8 cellular contexts compared by ENCODE assay signal in genomic region chr19:5977222-5977784, GRCh38. TPM values are rescaled to one million over a fixed set of nuclear protein-coding genes. Genes with fewer than 3 reads are reported as not detected.
DNase-seq lines count a peak whose midpoint lies in the region; ATAC-seq, FAIRE-seq and TF ChIP-seq lines count a peak whose summit lies in the region.

No MANE protein-coding gene starts in this region.

- no peak for TF ChIP-seq POLR2A in A549 (IDR thresholded peaks at IDR 0.05; ENCODE audit: low read length)

- H3K27ac Mint-ChIP-seq in activated CD8-positive, alpha-beta T cell treated with anti-CD3 and anti-CD28 coated beads for 36 hours, result peak overlapping the region; percentile 91
- H3K27ac Mint-ChIP-seq in stimulated activated naive CD8-positive, alpha-beta T cell treated with anti-CD3 and anti-CD28 coated beads, Interleukin-15, amount 100 ng/mL, for 72 hours, result peak overlapping the region; percentile 98

- peak overlapping the region; percentile 95 for H3K4me3 Mint-ChIP-seq in activated CD8-positive, alpha-beta T cell treated with anti-CD3 and anti-CD28 coated beads for 36 hours
- H3K4me3 Mint-ChIP-seq in stimulated activated naive CD8-positive, alpha-beta T cell treated with anti-CD3 and anti-CD28 coated beads, Interleukin-15, amount 100 ng/mL, for 72 hours, result peak overlapping the region; percentile 100

- peaks cover 54% of the 10 kb centered on the region for H3K36me3 Mint-ChIP-seq in activated CD8-positive, alpha-beta T cell treated with anti-CD3 and anti-CD28 coated beads for 36 hours (ENCODE audit: low read depth)

- peaks cover 55% of the 10 kb centered on the region for H3K4me1 Mint-ChIP-seq in activated CD8-positive, alpha-beta T cell treated with anti-CD3 and anti-CD28 coated beads for 36 hours (ENCODE audit: low read depth)
- H3K4me1 Mint-ChIP-seq in stimulated activated naive CD8-positive, alpha-beta T cell treated with anti-CD3 and anti-CD28 coated beads, Interleukin-15, amount 100 ng/mL, for 72 hours, result peaks cover 77% of the 10 kb centered on the region

- H3K4me2 ChIP-seq in A549, result peak overlapping the region; percentile 98

- no peaks in the 10 kb centered on the region for H3K9me3 Mint-ChIP-seq in activated CD8-positive, alpha-beta T cell treated with anti-CD3 and anti-CD28 coated beads for 36 hours
- H3K9me3 Mint-ChIP-seq in stimulated activated naive CD8-positive, alpha-beta T cell treated with anti-CD3 and anti-CD28 coated beads, Interleukin-15, amount 100 ng/mL, for 72 hours, result no peaks in the 10 kb centered on the region

- 6% methylated on average over 18 of the region's 43 CpGs for WGBS in A549 (ENCODE audit: missing lambda C conversion rate)

- no peaks in the 10 kb centered on the region for H3K27me3 ChIP-seq in H7 (ENCODE audit: control insufficient read depth, insufficient read depth, low read length)

- H3K4me3 ChIP-seq in A549, result peak overlapping the region; percentile 79
- peak overlapping the region; percentile 95 for H3K4me3 ChIP-seq in H7 (ENCODE audit: insufficient read depth, low read depth, low read length)
- peak overlapping the region; percentile 83 for H3K4me3 ChIP-seq in iPS-11a (ENCODE audit: low read depth, low read length)

- H3K27me3 Mint-ChIP-seq in activated CD8-positive, alpha-beta T cell treated with anti-CD3 and anti-CD28 coated beads for 36 hours, result no peaks in the 10 kb centered on the region
- no peaks in the 10 kb centered on the region for H3K27me3 Mint-ChIP-seq in stimulated activated naive CD8-positive, alpha-beta T cell treated with anti-CD3 and anti-CD28 coated beads, Interleukin-15, amount 100 ng/mL, for 72 hours

- H3K4me1 ChIP-seq in A549, result peaks cover 27% of the 10 kb centered on the region; the same call in 2 of the 3 replicates

- TF ChIP-seq RAD21 in A549 (conservative IDR thresholded peaks at IDR 0.05 in 1 of 2, IDR thresholded peaks at IDR 0.05 in 1 of 2), result no peak

- no peak for TF ChIP-seq EP300 in A549 (IDR thresholded peaks at IDR 0.05)

- H3K36me3 ChIP-seq in H7 (replicated peaks; ENCODE audit: control insufficient read depth, insufficient read depth, low read length), result peaks cover 5% of the 10 kb centered on the region

- no peak for TF ChIP-seq CTCF in A549 (IDR thresholded peaks at IDR 0.05)
- no peak for TF ChIP-seq CTCF in activated CD8-positive, alpha-beta T cell treated with anti-CD3 and anti-CD28 coated beads for 36 hours (IDR thresholded peaks at IDR 0.05)

- peak overlapping the region; percentile 88 to 96 for H3K27ac ChIP-seq in A549

- intact Hi-C loops in activated CD8-positive, alpha-beta T cell treated with anti-CD3 and anti-CD28 coated beads for 36 hours (cut with micrococcal nuclease), result loop anchor here (5.0 to 10.0 kb wide), 2 partner anchors 73 to 185 kb away; partner anchors contain the start of genes DUS3L, NDUFA11 and VMAC

- POLR2A ChIA-PET in A549 (lab: Yijun Ruan, JAX), result interaction anchor here (1.0 kb wide), 2 partner anchors 9 to 13 kb away, joined by 4 to 6 read pairs; no protein-coding TSS in a partner anchor
- POLR2A ChIA-PET in activated CD8-positive, alpha-beta T cell treated with anti-CD3 and anti-CD28 coated beads for 36 hours (lab: Charles Lee), result interaction anchor here (0.6 to 4.1 kb wide), 8 partner anchors 9 to 71 kb away, joined by 3 to 24 read pairs (median 4); no protein-coding TSS in a partner anchor

- no peaks in the 10 kb centered on the region for H3K9me3 ChIP-seq in A549

- CTCF ChIA-PET in A549 (lab: Yijun Ruan, JAX), result interaction anchor here (0.9 to 5.3 kb wide), 2 partner anchors 9 to 11 kb away, joined by 3 to 30 read pairs; no protein-coding TSS in a partner anchor
- CTCF ChIA-PET in activated CD8-positive, alpha-beta T cell treated with anti-CD3 and anti-CD28 coated beads for 36 hours (lab: Charles Lee), result interaction anchor here (1.0 to 6.3 kb wide), 5 partner anchors 9 to 173 kb away, joined by 3 to 32 read pairs (median 29); partner anchors contain the start of gene NRTN

- no peak for DNase-seq in A549 (ENCODE audit: low read depth in 1 of 2, low spot score in 1 of 2)
- no peak for DNase-seq in H7
- peak; percentile 38 for DNase-seq in activated CD8-positive, alpha-beta T cell treated with anti-CD3 and anti-CD28 coated beads for 36 hours
- DNase-seq in stimulated activated naive CD8-positive, alpha-beta T cell treated with anti-CD3 and anti-CD28 coated beads, Interleukin-15, amount 100 ng/mL, for 72 hours, result peak in 1 of 2 donors; percentile 27
- no peak for DNase-seq in NCI-H82 (lab: John Stamatoyannopoulos, UW)

- FAIRE-seq in A549 (lab: Jason Lieb, UNC), result no peak

- ATAC-seq in A549, result peak in 1 of 2 experiments; percentile 30; a peak in 3 of 6 replicates
- peak; percentile 0 for ATAC-seq in activated CD8-positive, alpha-beta T cell treated with anti-CD3 and anti-CD28 coated beads for 36 hours
- peak; percentile 2 for ATAC-seq in stimulated activated naive CD8-positive, alpha-beta T cell treated with anti-CD3 and anti-CD28 coated beads, Interleukin-15, amount 100 ng/mL, for 72 hours
- ATAC-seq in HG03196 (IDR thresholded peaks at IDR 0.05; ENCODE audit: unreplicated experiment), result no peak
- no peak for ATAC-seq in HG02885 (IDR thresholded peaks at IDR 0.05; ENCODE audit: poor library complexity, unreplicated experiment)

TF ChIP-seq in A549, 52 proteins besides CTCF, POLR2A, EP300 and RAD21:
- TF ChIP-seq BCL3 (IDR thresholded peaks at IDR 0.05) (no peak), MAFK (IDR thresholded peaks at IDR 0.05; ENCODE audit: partially characterized antibody) (no peak), CHD4 (IDR thresholded peaks at IDR 0.05; ENCODE audit: borderline replicate concordance) (no peak), ZFP36 (IDR thresholded peaks at IDR 0.05; ENCODE audit: borderline replicate concordance, partially characterized antibody) (no peak), KDM1A (IDR thresholded peaks at IDR 0.05; ENCODE audit: low read depth) (no peak), HOXB5 (CRISPR knock-in tag; IDR thresholded peaks at IDR 0.05) (no peak), MYC (IDR thresholded peaks at IDR 0.05; ENCODE audit: borderline replicate concordance, low read length) (no peak), EHMT2 (IDR thresholded peaks at IDR 0.05; ENCODE audit: low read depth) (no peak), CBX2 (IDR thresholded peaks at IDR 0.05; ENCODE audit: borderline replicate concordance, low read depth) (no peak), HOXA7 (CRISPR knock-in tag; IDR thresholded peaks at IDR 0.05) (no peak), POLR2AphosphoS2 (conservative IDR thresholded peaks at IDR 0.05; ENCODE audit: low read length) (no peak), PBX3 (IDR thresholded peaks at IDR 0.05) (no peak), ZNF302 (CRISPR knock-in tag; IDR thresholded peaks at IDR 0.05) (no peak), PHF8 (IDR thresholded peaks at IDR 0.05; ENCODE audit: borderline replicate concordance, low read depth) (no peak)

RNA-seq across cellular contexts. Expression of gene RANBP3, which starts 0.6 kb away (rescaled TPM):
- polyA plus RNA-seq in A549 (2011; rRNA removed) (39.2 and 43.3 TPM in 2 replicates), A549 (2017; fragmentation: RNase III; extraction: RNeasy Plus Mini Kit Qiagen cat#74134 plus additional on column Dnase treatment) (48.0 to 54.7 TPM (median 53.5 TPM) in 3 replicates)
- 89.0 and 96.0 TPM in 2 replicates for polyA plus RNA-seq in A549 (2012; cell fraction: cytosol; rRNA removed)
- 108 and 164 TPM in 2 replicates for polyA plus RNA-seq in A549 (2012; cell fraction: nucleus; rRNA removed)
- 37.9 and 48.2 TPM in 2 replicates for polyA minus RNA-seq in A549 (2011; rRNA and poly(A)+ RNA removed)
- 73.7 and 79.7 TPM in 2 replicates for total RNA-seq in H7 (2014; rRNA removed; shearing (Covaris generic))
- 10 to 100 TPM; 74.3 to 87.5 TPM for total RNA-seq in activated CD8-positive, alpha-beta T cell treated with anti-CD3 and anti-CD28 coated beads for 36 hours

Comparison
In these comparisons a context has a peak if more than half of its experiments do, and no peak if none do; other contexts are left out.
1. ATAC-seq: peak in activated CD8-positive, alpha-beta T cell treated with anti-CD3 and anti-CD28 coated beads for 36 hours (single experiment) and stimulated activated naive CD8-positive, alpha-beta T cell treated with anti-CD3 and anti-CD28 coated beads, Interleukin-15, amount 100 ng/mL, for 72 hours (single experiment); none in HG03196 (single experiment) and HG02885 (single experiment).
2. Peak in every context shown above with its lines, with median percentiles within 50 percentile points of each other: H3K4me3 ChIP-seq.